In the genomic region with DNA sequence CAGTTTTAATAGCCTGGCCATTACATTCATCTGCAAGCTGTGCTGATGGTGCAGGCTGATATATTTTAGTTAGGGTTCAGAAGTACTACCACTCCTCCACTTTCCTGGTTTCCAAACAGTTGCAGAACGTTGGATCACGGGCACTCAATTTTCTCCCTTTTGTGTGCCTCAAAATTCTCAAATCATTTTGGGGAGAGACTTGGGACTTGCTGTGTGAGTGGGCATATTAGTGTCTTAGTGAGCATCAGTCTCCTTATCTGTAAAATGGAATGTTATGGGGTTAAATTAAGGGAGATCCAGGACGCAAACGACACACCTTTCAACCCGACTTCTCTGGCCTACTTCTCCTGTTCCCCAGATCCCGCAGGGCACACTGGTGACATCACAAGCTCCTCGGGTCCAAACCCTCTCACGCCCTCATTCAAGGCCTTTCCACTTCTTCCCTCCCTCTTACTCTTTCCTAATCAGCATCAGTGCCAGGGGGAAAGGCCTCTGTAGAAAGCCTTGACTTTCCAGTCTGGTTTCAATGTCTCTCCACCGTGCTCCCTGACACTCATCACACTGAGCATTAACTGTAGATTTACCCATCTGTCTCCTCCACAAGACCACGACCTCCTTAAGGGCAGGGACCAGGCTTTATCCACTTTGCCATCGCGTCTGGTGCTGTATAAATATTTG, we compare ENCODE assay signal across 8 cellular contexts. TPM values are rescaled to one million over a fixed set of nuclear protein-coding genes. Genes with fewer than 3 reads are reported as not detected.
DNase-seq lines count a peak whose midpoint lies in the region; ATAC-seq, FAIRE-seq and TF ChIP-seq lines count a peak whose summit lies in the region.

No MANE protein-coding gene starts in this region.

- no peak for FAIRE-seq in bronchial epithelial cell (lab: Jason Lieb, UNC)

- CTCF ChIA-PET in GM10248 (lab: Yijun Ruan, JAX), result interaction anchor here (1.1 to 2.5 kb wide), 5 partner anchors 9 to 104 kb away, joined by 3 to 7 read pairs (median 3); no protein-coding TSS in a partner anchor

- peak overlapping the region; percentile 93 for H3K4me2 ChIP-seq in OCI-LY1 (ENCODE audit: low read length)

- H3K4me3 ChIP-seq in OCI-LY1 (ENCODE audit: low read depth, low read length, poor library complexity, severe bottlenecking) (peak overlapping the region; percentile 87), bronchial epithelial cell (ENCODE audit: low read depth, low read length) (peak overlapping the region; percentile 68)

- no peak for ATAC-seq in stimulated activated effector memory CD8-positive, alpha-beta T cell treated with anti-CD3 and anti-CD28 coated beads, Interleukin-12 subunit alpha, Interleukin-12 subunit beta, amount 100 ng/mL, for 72 hours
- ATAC-seq in HG03439 (IDR thresholded peaks at IDR 0.05; ENCODE audit: unreplicated experiment), result no peak
- no peak for ATAC-seq in HG02938 (IDR thresholded peaks at IDR 0.05; ENCODE audit: unreplicated experiment)

- H3K9me3 ChIP-seq in OCI-LY1 (ENCODE audit: low read length), result no peaks in the 10 kb centered on the region

- no peaks in the 10 kb centered on the region for H4K20me1 ChIP-seq in OCI-LY1 (ENCODE audit: insufficient read depth, low read length)

- peaks cover 41% of the 10 kb centered on the region for H3K4me1 Mint-ChIP-seq in stimulated activated effector memory CD8-positive, alpha-beta T cell treated with anti-CD3 and anti-CD28 coated beads, Interleukin-12 subunit alpha, Interleukin-12 subunit beta, amount 100 ng/mL, for 72 hours

- TF ChIP-seq CTCF in 22Rv1 (IDR thresholded peaks at IDR 0.05) (no peak), GM10248 (IDR thresholded peaks at IDR 0.05; ENCODE audit: control extremely low read depth, extremely low read depth, low read depth, missing control alignments) (no peak), OCI-LY1 (IDR thresholded peaks at IDR 0.05; ENCODE audit: low read length) (no peak), bronchial epithelial cell (IDR thresholded peaks at IDR 0.05; ENCODE audit: insufficient read depth, low read length, severe bottlenecking) (no peak)

- 0 out of 2 replicates have a peak, but pooled peaks cover 3% of the 10 kb centered on the region for H3F3A ChIP-seq in OCI-LY1 (ENCODE audit: insufficient read depth, low read length)

- no peak overlapping the region for H2AFZ ChIP-seq in OCI-LY1 (ENCODE audit: low read length)

- POLR2A ChIA-PET in GM10248 (lab: Yijun Ruan, JAX), result no interaction called here

- peaks cover 46% of the 10 kb centered on the region for H3K4me1 ChIP-seq in OCI-LY1 (ENCODE audit: insufficient read depth, low read length, severe bottlenecking)

- H3K27ac ChIP-seq in 22Rv1 (peak overlapping the region; percentile 97), OCI-LY1 (ENCODE audit: low read depth, low read length, poor library complexity, severe bottlenecking) (peak overlapping the region; percentile 75)

- H3K27ac Mint-ChIP-seq in stimulated activated effector memory CD8-positive, alpha-beta T cell treated with anti-CD3 and anti-CD28 coated beads, Interleukin-12 subunit alpha, Interleukin-12 subunit beta, amount 100 ng/mL, for 72 hours, result peak overlapping the region; percentile 95

- no peaks in the 10 kb centered on the region for H3K9me3 Mint-ChIP-seq in stimulated activated effector memory CD8-positive, alpha-beta T cell treated with anti-CD3 and anti-CD28 coated beads, Interleukin-12 subunit alpha, Interleukin-12 subunit beta, amount 100 ng/mL, for 72 hours

- peak overlapping the region; percentile 95 for H3K4me3 Mint-ChIP-seq in stimulated activated effector memory CD8-positive, alpha-beta T cell treated with anti-CD3 and anti-CD28 coated beads, Interleukin-12 subunit alpha, Interleukin-12 subunit beta, amount 100 ng/mL, for 72 hours

- no peaks in the 10 kb centered on the region for H3K9me2 ChIP-seq in OCI-LY1 (ENCODE audit: low read depth, low read length)

- H3K79me2 ChIP-seq in OCI-LY1 (ENCODE audit: insufficient read depth, low read length), result peaks cover 31% of the 10 kb centered on the region

- peak overlapping the region; percentile 86 for H3K9ac ChIP-seq in OCI-LY1 (ENCODE audit: low read length)

- H3K36me3 ChIP-seq in OCI-LY1 (ENCODE audit: insufficient read depth, low read length) (no peaks in the 10 kb centered on the region), bronchial epithelial cell (ENCODE audit: control insufficient read depth, insufficient read depth, low read length) (peaks cover 4% of the 10 kb centered on the region)

- peaks cover 69% of the 10 kb centered on the region for H3K36me3 Mint-ChIP-seq in stimulated activated effector memory CD8-positive, alpha-beta T cell treated with anti-CD3 and anti-CD28 coated beads, Interleukin-12 subunit alpha, Interleukin-12 subunit beta, amount 100 ng/mL, for 72 hours

- H3K27me3 ChIP-seq in OCI-LY1 (ENCODE audit: insufficient read depth, low read length) (no peaks in the 10 kb centered on the region), bronchial epithelial cell (ENCODE audit: control insufficient read depth, insufficient read depth, low read length) (no peaks in the 10 kb centered on the region)

- DNase-seq in GM10248 (ENCODE audit: extremely low spot score) (peak; percentile 16), bronchial epithelial cell (ENCODE audit: low read depth) (peak; percentile 63), kidney glomerular epithelial cell (lab: John Stamatoyannopoulos, UW) (peak; percentile 34)
- peak in 1 of 2 donors; percentile 61 for DNase-seq in stimulated activated effector memory CD8-positive, alpha-beta T cell treated with anti-CD3 and anti-CD28 coated beads, Interleukin-12 subunit alpha, Interleukin-12 subunit beta, amount 100 ng/mL, for 72 hours (ENCODE audit: low spot score in 2 of 2)

RNA-seq across cellular contexts. Expression of gene PIGP, which starts 1.2 kb away (rescaled TPM):
- total RNA-seq in bronchial epithelial cell, result 3.2 and 4.0 TPM in 2 replicates

RNA-seq across cellular contexts. Expression of gene TTC3, which starts 1.4 kb away (rescaled TPM):
- total RNA-seq in bronchial epithelial cell, result 64.1 and 90.3 TPM in 2 replicates
